34 cellular contexts compared by ENCODE assay signal in genomic region chr1:17665054-17665453, GRCh38.
"Had no signal": no experiment of that assay in that cellular context is flagged by ENCODE, and none has a peak within 500 bp of the region (broad histone marks: within the 10 kb centered on the region; RNA-seq: fewer than 3 reads in every experiment).

No MANE protein-coding gene starts in this region.

- H3K4me1 Mint-ChIP-seq: activated B cell treated with CpG ODN at 0.5 μM for 24 hours; activated CD4-positive, alpha-beta T cell treated with anti-CD3 and anti-CD28 coated beads, Interleukin-2, amount 10 ng/mL, durations not matched to agents 24 days and 14 days; activated naive CD4-positive, alpha-beta T cell treated with anti-CD3 and anti-CD28 coated beads, Interleukin-2, amount 10 ng/mL, durations not matched to agents 7 days and 5 days; activated naive CD4-positive, alpha-beta T cell treated with anti-CD3 and anti-CD28 coated beads, Interleukin-2, amount 50 U/mL, for 24 hours; activated naive CD8-positive, alpha-beta T cell treated with anti-CD3 and anti-CD28 coated beads, Interleukin-2, amount 10 ng/mL, durations not matched to agents 7 days and 5 days; activated naive CD8-positive, alpha-beta T cell treated with anti-CD3 and anti-CD28 coated beads, Interleukin-2, amount 50 U/mL, for 24 hours; activated T-helper 17 cell treated with anti-CD3 and anti-CD28 coated beads, Interleukin-2, amount 50 U/mL, for 72 hours; T-cell had no signal

- H3K4me1 ChIP-seq: breast epithelium had no signal

- H3K4me3 Mint-ChIP-seq: activated B cell treated with CpG ODN at 0.5 μM for 24 hours; activated CD4-positive, alpha-beta memory T cell treated with anti-CD3 and anti-CD28 coated beads for 36 hours; activated CD4-positive, alpha-beta T cell treated with anti-CD3 and anti-CD28 coated beads, Interleukin-2, amount 10 ng/mL, durations not matched to agents 24 days and 14 days; activated CD8-positive, alpha-beta T cell treated with anti-CD3 and anti-CD28 coated beads for 36 hours; activated naive CD4-positive, alpha-beta T cell treated with anti-CD3 and anti-CD28 coated beads, Interleukin-2, amount 10 ng/mL, durations not matched to agents 7 days and 5 days; activated naive CD4-positive, alpha-beta T cell treated with anti-CD3 and anti-CD28 coated beads, Interleukin-2, amount 50 U/mL, for 24 hours; activated naive CD8-positive, alpha-beta T cell; activated naive CD8-positive, alpha-beta T cell treated with anti-CD3 and anti-CD28 coated beads, Interleukin-2, amount 10 ng/mL, durations not matched to agents 7 days and 5 days; activated naive CD8-positive, alpha-beta T cell treated with anti-CD3 and anti-CD28 coated beads, Interleukin-2, amount 50 U/mL, for 24 hours; activated T-cell treated with anti-CD3 and anti-CD28 coated beads, Interleukin-2, amount 50 U/mL, for 4 hours; activated T-cell treated with anti-CD3 and anti-CD28 coated beads, Interleukin-2, amount 50 U/mL, for 72 hours; activated T-helper 1 cell treated with anti-CD3 and anti-CD28 coated beads, Interleukin-12 subunit alpha, Interleukin-12 subunit beta, Interleukin-2, Interleukin-4 antibody, amounts not matched to agents 30 ng/mL and 10 ng/mL and 1 ng/mL, durations not matched to agents 14 hours and 24 hours and 36 hours; activated T-helper 17 cell treated with anti-CD3 and anti-CD28 coated beads, Interleukin-2, amount 50 U/mL, for 72 hours; T-cell; T-helper 1 cell treated with Interleukin-12 subunit alpha and Interleukin-12 subunit beta and Interleukin-4 antibody, amounts not matched to agents 30 μg/mL and 1 μg/mL, for 36 hours; T-helper 2 cell treated with Interferon-gamma antibody and Interleukin-4, amounts not matched to agents 5 μg/mL and 100 μg/mL, for 36 hours had no signal

- H3K27me3 ChIP-seq: ascending aorta, brain microvascular endothelial cell, breast epithelium had no signal

- H3K27ac Mint-ChIP-seq: activated B cell treated with CpG ODN at 0.5 μM for 24 hours; activated CD4-positive, alpha-beta memory T cell treated with anti-CD3 and anti-CD28 coated beads for 36 hours; activated CD4-positive, alpha-beta T cell treated with anti-CD3 and anti-CD28 coated beads, Interleukin-2, amount 10 ng/mL, durations not matched to agents 24 days and 14 days; activated CD8-positive, alpha-beta T cell treated with anti-CD3 and anti-CD28 coated beads for 36 hours; activated naive CD4-positive, alpha-beta T cell treated with anti-CD3 and anti-CD28 coated beads, Interleukin-2, amount 10 ng/mL, durations not matched to agents 7 days and 5 days; activated naive CD4-positive, alpha-beta T cell treated with anti-CD3 and anti-CD28 coated beads, Interleukin-2, amount 50 U/mL, for 24 hours; activated naive CD8-positive, alpha-beta T cell; activated naive CD8-positive, alpha-beta T cell treated with anti-CD3 and anti-CD28 coated beads, Interleukin-2, amount 10 ng/mL, durations not matched to agents 7 days and 5 days; activated naive CD8-positive, alpha-beta T cell treated with anti-CD3 and anti-CD28 coated beads, Interleukin-2, amount 50 U/mL, for 24 hours; activated T-cell treated with anti-CD3 and anti-CD28 coated beads, Interleukin-2, amount 50 U/mL, for 72 hours; activated T-helper 1 cell treated with anti-CD3 and anti-CD28 coated beads, Interleukin-12 subunit alpha, Interleukin-12 subunit beta, Interleukin-2, Interleukin-4 antibody, amounts not matched to agents 30 ng/mL and 10 ng/mL and 1 ng/mL, durations not matched to agents 14 hours and 24 hours and 36 hours; activated T-helper 17 cell treated with anti-CD3 and anti-CD28 coated beads, Interleukin-2, amount 50 U/mL, for 72 hours; T-cell; T-helper 1 cell treated with Interleukin-12 subunit alpha and Interleukin-12 subunit beta and Interleukin-4 antibody, amounts not matched to agents 30 μg/mL and 1 μg/mL, for 36 hours; T-helper 2 cell treated with Interferon-gamma antibody and Interleukin-4, amounts not matched to agents 5 μg/mL and 100 μg/mL, for 36 hours had no signal

- H3K4me3 ChIP-seq: ascending aorta, breast epithelium had no signal

- H3K9me3 ChIP-seq: ascending aorta, breast epithelium had no signal

- H3K36me3 ChIP-seq: brain microvascular endothelial cell, breast epithelium had no signal

- DNase-seq: activated B cell treated with CpG ODN at 0.5 μM for 24 hours; activated CD4-positive, alpha-beta memory T cell treated with anti-CD3 and anti-CD28 coated beads for 36 hours; activated CD4-positive, alpha-beta T cell treated with anti-CD3 and anti-CD28 coated beads for 4 hours; activated CD4-positive, alpha-beta T cell treated with anti-CD3 and anti-CD28 coated beads, Interleukin-2, amount 10 ng/mL, durations not matched to agents 24 days and 14 days; activated CD4-positive, alpha-beta T cell treated with anti-CD3 and anti-CD28 coated beads, Interleukin-2, amount 50 U/mL, for 1 hour; activated CD4-positive, alpha-beta T cell treated with anti-CD3 and anti-CD28 coated beads, Interleukin-2, amount 50 U/mL, for 4 hours; activated CD4-positive, CD25-positive, alpha-beta regulatory T cell treated with anti-CD3 and anti-CD28 coated beads, Interleukin-2, amount 50 U/mL, for 72 hours; activated CD8-positive, alpha-beta memory T cell treated with anti-CD3 and anti-CD28 coated beads, Interleukin-2, amount 50 U/mL, for 4 hours; activated CD8-positive, alpha-beta T cell treated with anti-CD3 and anti-CD28 coated beads for 36 hours; activated effector memory CD4-positive, alpha-beta T cell treated with anti-CD3 and anti-CD28 coated beads, Interleukin-2, amount 50 U/mL, for 16 hours; activated gamma-delta T cell treated with Interleukin-2 at 50 U/mL for 16 hours; activated naive CD4-positive, alpha-beta T cell; activated naive CD4-positive, alpha-beta T cell treated with anti-CD3 and anti-CD28 coated beads, Interleukin-2, amount 10 ng/mL, durations not matched to agents 7 days and 5 days; activated naive CD8-positive, alpha-beta T cell treated with anti-CD3 and anti-CD28 coated beads, Interleukin-2, amount 10 ng/mL, durations not matched to agents 7 days and 5 days; activated naive CD8-positive, alpha-beta T cell treated with anti-CD3 and anti-CD28 coated beads, Interleukin-2, amount 50 U/mL, for 24 hours; activated T-cell treated with anti-CD3 and anti-CD28 coated beads for 4 hours; activated T-cell treated with anti-CD3 and anti-CD28 coated beads, Interleukin-2, amount 50 U/mL, for 1 hour; activated T-cell treated with anti-CD3 and anti-CD28 coated beads, Interleukin-2, amount 50 U/mL, for 4 hours; activated T-cell treated with anti-CD3 and anti-CD28 coated beads, Interleukin-2, amount 50 U/mL, for 72 hours; amniotic stem cell; brain microvascular endothelial cell; central memory CD4-positive, alpha-beta T cell; T-cell; T-helper 2 cell; T-helper 9 cell had no signal

- H3K27me3 Mint-ChIP-seq: activated B cell treated with CpG ODN at 0.5 μM for 24 hours; activated CD4-positive, alpha-beta memory T cell treated with anti-CD3 and anti-CD28 coated beads for 36 hours; activated CD4-positive, alpha-beta T cell treated with anti-CD3 and anti-CD28 coated beads, Interleukin-2, amount 10 ng/mL, durations not matched to agents 24 days and 14 days; activated CD8-positive, alpha-beta T cell treated with anti-CD3 and anti-CD28 coated beads for 36 hours; activated naive CD4-positive, alpha-beta T cell treated with anti-CD3 and anti-CD28 coated beads, Interleukin-2, amount 10 ng/mL, durations not matched to agents 7 days and 5 days; activated naive CD4-positive, alpha-beta T cell treated with anti-CD3 and anti-CD28 coated beads, Interleukin-2, amount 50 U/mL, for 24 hours; activated naive CD8-positive, alpha-beta T cell treated with anti-CD3 and anti-CD28 coated beads, Interleukin-2, amount 10 ng/mL, durations not matched to agents 7 days and 5 days; activated naive CD8-positive, alpha-beta T cell treated with anti-CD3 and anti-CD28 coated beads, Interleukin-2, amount 50 U/mL, for 24 hours; T-cell had no signal

- H3K36me3 Mint-ChIP-seq: activated CD4-positive, alpha-beta memory T cell treated with anti-CD3 and anti-CD28 coated beads for 36 hours; activated naive CD4-positive, alpha-beta T cell treated with anti-CD3 and anti-CD28 coated beads, Interleukin-2, amount 10 ng/mL, durations not matched to agents 7 days and 5 days; activated naive CD4-positive, alpha-beta T cell treated with anti-CD3 and anti-CD28 coated beads, Interleukin-2, amount 50 U/mL, for 24 hours; activated naive CD8-positive, alpha-beta T cell; activated naive CD8-positive, alpha-beta T cell treated with anti-CD3 and anti-CD28 coated beads, Interleukin-2, amount 10 ng/mL, durations not matched to agents 7 days and 5 days; T-cell had no signal

- H3K9me3 Mint-ChIP-seq: activated B cell treated with CpG ODN at 0.5 μM for 24 hours; activated CD4-positive, alpha-beta memory T cell treated with anti-CD3 and anti-CD28 coated beads for 36 hours; activated CD4-positive, alpha-beta T cell treated with anti-CD3 and anti-CD28 coated beads, Interleukin-2, amount 10 ng/mL, durations not matched to agents 24 days and 14 days; activated CD8-positive, alpha-beta T cell treated with anti-CD3 and anti-CD28 coated beads for 36 hours; activated naive CD4-positive, alpha-beta T cell treated with anti-CD3 and anti-CD28 coated beads, Interleukin-2, amount 10 ng/mL, durations not matched to agents 7 days and 5 days; activated naive CD4-positive, alpha-beta T cell treated with anti-CD3 and anti-CD28 coated beads, Interleukin-2, amount 50 U/mL, for 24 hours; activated naive CD8-positive, alpha-beta T cell treated with anti-CD3 and anti-CD28 coated beads, Interleukin-2, amount 10 ng/mL, durations not matched to agents 7 days and 5 days; activated naive CD8-positive, alpha-beta T cell treated with anti-CD3 and anti-CD28 coated beads, Interleukin-2, amount 50 U/mL, for 24 hours; activated T-cell treated with anti-CD3 and anti-CD28 coated beads, Interleukin-2, amount 50 U/mL, for 4 hours; activated T-cell treated with anti-CD3 and anti-CD28 coated beads, Interleukin-2, amount 50 U/mL, for 72 hours; activated T-helper 1 cell treated with anti-CD3 and anti-CD28 coated beads, Interleukin-12 subunit alpha, Interleukin-12 subunit beta, Interleukin-2, Interleukin-4 antibody, amounts not matched to agents 30 ng/mL and 10 ng/mL and 1 ng/mL, durations not matched to agents 14 hours and 24 hours and 36 hours; activated T-helper 17 cell treated with anti-CD3 and anti-CD28 coated beads, Interleukin-2, amount 50 U/mL, for 72 hours; T-cell; T-helper 1 cell treated with Interleukin-12 subunit alpha and Interleukin-12 subunit beta and Interleukin-4 antibody, amounts not matched to agents 30 μg/mL and 1 μg/mL, for 36 hours; T-helper 2 cell treated with Interferon-gamma antibody and Interleukin-4, amounts not matched to agents 5 μg/mL and 100 μg/mL, for 36 hours had no signal

- H3K27ac ChIP-seq: brain microvascular endothelial cell, breast epithelium, VCaP had no signal
